Comparison of ENCODE assay signal across 20 cellular contexts in the genomic region with DNA sequence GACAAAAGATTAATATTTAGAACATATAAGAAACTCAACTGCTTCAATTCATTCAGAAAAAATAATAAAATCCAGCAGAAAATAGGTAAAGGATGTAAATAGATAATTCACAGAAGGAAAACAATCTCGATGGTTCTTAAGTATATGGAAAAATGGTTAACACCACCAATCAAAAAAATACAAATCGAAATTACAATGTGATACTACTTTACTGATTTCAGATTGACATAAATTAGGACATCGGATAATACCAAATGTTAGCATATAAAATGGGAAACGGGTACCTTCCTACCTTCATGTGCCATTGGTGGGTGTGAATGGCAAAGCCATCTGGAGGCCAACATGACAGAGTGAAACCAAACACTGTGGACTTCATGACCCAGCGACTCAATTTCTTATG. TPM values are rescaled to one million over a fixed set of nuclear protein-coding genes. Genes with fewer than 3 reads are reported as not detected.
A peak's percentile ranks its signal among the peaks of the same experiment; 100 is the strongest.
DNase-seq lines count a peak whose midpoint lies in the region; ATAC-seq and TF ChIP-seq lines count a peak whose summit lies in the region.
"Had no signal": no experiment of that assay in that cellular context is flagged by ENCODE, and none has a peak within 500 bp of the region (broad histone marks: within the 10 kb centered on the region; RNA-seq: fewer than 3 reads in every experiment).

No MANE protein-coding gene starts in this region.

- no peaks in the 10 kb centered on the region for H3K27me3 ChIP-seq in Caco-2 (replicated peaks; ENCODE audit: control insufficient read depth, insufficient read depth, low read length)
- H3K27me3 ChIP-seq: foreskin keratinocyte had no signal

- POLR2A ChIA-PET in activated CD4-positive, alpha-beta T cell treated with anti-CD3 and anti-CD28 coated beads for 36 hours (lab: Charles Lee): no interaction called here
- POLR2A ChIA-PET in Caco-2 (lab: Charles Lee): no interaction called here

- no peak overlapping the region for H3K27ac Mint-ChIP-seq in activated CD4-positive, alpha-beta T cell treated with anti-CD3 and anti-CD28 coated beads for 36 hours
- H3K27ac Mint-ChIP-seq in Caco-2 (ENCODE audit: unreplicated experiment) (no peak overlapping the region), natural killer cell (peak overlapping the region; percentile 53 to 62)
- no peak overlapping the region for H3K27ac Mint-ChIP-seq in activated T-helper 1 cell treated with anti-CD3 and anti-CD28 coated beads, Interleukin-12 subunit alpha, Interleukin-12 subunit beta, Interleukin-2, Interleukin-4 antibody, amounts not matched to agents 30 ng/mL and 10 ng/mL and 1 ng/mL, durations not matched to agents 14 hours and 24 hours and 36 hours
- H3K27ac Mint-ChIP-seq: dendritic cell treated with granulocyte-macrophage colony-stimulating factor and Interleukin-4, amounts not matched to agents 40 ng/mL and 50 ng/mL, for 4 days; stimulated activated naive CD8-positive, alpha-beta T cell treated with anti-CD3 and anti-CD28 coated beads, Interleukin-15, Interleukin-2, amounts not matched to agents 100 ng/mL and 50 ng/mL, for 24 hours had no signal

- peaks cover 5% of the 10 kb centered on the region for H3K27me3 Mint-ChIP-seq in activated CD4-positive, alpha-beta T cell treated with anti-CD3 and anti-CD28 coated beads for 36 hours
- H3K27me3 Mint-ChIP-seq in Caco-2 (ENCODE audit: insufficient read depth, unreplicated experiment) (peaks cover 20% of the 10 kb centered on the region), natural killer cell (ENCODE audit: low read depth in 2 of 2) (peaks cover 24 to 33% of the 10 kb centered on the region in 2 donors)
- H3K27me3 Mint-ChIP-seq in activated T-helper 1 cell treated with anti-CD3 and anti-CD28 coated beads, Interleukin-12 subunit alpha, Interleukin-12 subunit beta, Interleukin-2, Interleukin-4 antibody, amounts not matched to agents 30 ng/mL and 10 ng/mL and 1 ng/mL, durations not matched to agents 14 hours and 24 hours and 36 hours (ENCODE audit: insufficient read depth): peaks cover 46% of the 10 kb centered on the region

- no peak for TF ChIP-seq CTCF in Caco-2 (IDR thresholded peaks at IDR 0.05; ENCODE audit: insufficient read depth in 1 of 2, low read depth in 1 of 2, low read length in 1 of 2, severe bottlenecking in 1 of 2, unreplicated experiment in 1 of 2)
- TF ChIP-seq CTCF in natural killer cell (IDR thresholded peaks at IDR 0.05): no peak

- peak overlapping the region; percentile 78 for H3K4me3 Mint-ChIP-seq in activated CD4-positive, alpha-beta T cell treated with anti-CD3 and anti-CD28 coated beads for 36 hours
- H3K4me3 Mint-ChIP-seq in Caco-2 (ENCODE audit: unreplicated experiment) (peak overlapping the region; percentile 69), natural killer cell (peak overlapping the region; percentile 88)
- peak overlapping the region; percentile 82 for H3K4me3 Mint-ChIP-seq in activated T-helper 1 cell treated with anti-CD3 and anti-CD28 coated beads, Interleukin-12 subunit alpha, Interleukin-12 subunit beta, Interleukin-2, Interleukin-4 antibody, amounts not matched to agents 30 ng/mL and 10 ng/mL and 1 ng/mL, durations not matched to agents 14 hours and 24 hours and 36 hours

- no peak overlapping the region for H3K4me3 ChIP-seq in Caco-2 (ENCODE audit: low read depth, low read length)

- 0 out of 2 replicates have a peak, but pooled peaks cover 4% of the 10 kb centered on the region for H3K4me1 ChIP-seq in Caco-2

- DNase-seq in activated CD4-positive, alpha-beta T cell treated with anti-CD3 and anti-CD28 coated beads for 36 hours: no peak
- no peak for DNase-seq in activated CD4-positive, alpha-beta T cell treated with anti-CD3 and anti-CD28 coated beads for 1 hour
- DNase-seq in Caco-2: no peak
- DNase-seq in activated T-helper 1 cell treated with anti-CD3 and anti-CD28 coated beads, Interleukin-12 subunit alpha, Interleukin-12 subunit beta, Interleukin-2, Interleukin-4 antibody, amounts not matched to agents 30 ng/mL and 10 ng/mL and 1 ng/mL, durations not matched to agents 14 hours and 24 hours and 36 hours (ENCODE audit: low spot score): no peak
- no peak for DNase-seq in natural killer cell
- no peak for DNase-seq in HT-29 (ENCODE audit: low spot score)
- DNase-seq: activated naive CD4-positive, alpha-beta T cell treated with anti-CD3 and anti-CD28 coated beads for 36 hours; EL; foreskin keratinocyte; H7; NCI-H187 treated with DMSO at 0.1 percent for 48 hours; nucleus accumbens; right cardiac atrium; Right ventricle myocardium superior; transverse colon had no signal

- peaks cover 29% of the 10 kb centered on the region for H3K4me1 Mint-ChIP-seq in activated CD4-positive, alpha-beta T cell treated with anti-CD3 and anti-CD28 coated beads for 36 hours
- H3K4me1 Mint-ChIP-seq in Caco-2 (ENCODE audit: low read depth, unreplicated experiment): no peaks in the 10 kb centered on the region
- peaks cover 22% of the 10 kb centered on the region for H3K4me1 Mint-ChIP-seq in activated T-helper 1 cell treated with anti-CD3 and anti-CD28 coated beads, Interleukin-12 subunit alpha, Interleukin-12 subunit beta, Interleukin-2, Interleukin-4 antibody, amounts not matched to agents 30 ng/mL and 10 ng/mL and 1 ng/mL, durations not matched to agents 14 hours and 24 hours and 36 hours (ENCODE audit: low read depth)
- peaks cover 19 to 20% of the 10 kb centered on the region in 2 donors for H3K4me1 Mint-ChIP-seq in natural killer cell

- no TSS peak for BruUV-seq in Caco-2 (replicated peaks; lab: Mats Ljungman, UMichigan)

- CTCF ChIA-PET in activated CD4-positive, alpha-beta T cell treated with anti-CD3 and anti-CD28 coated beads for 36 hours (lab: Charles Lee): no interaction called here
- CTCF ChIA-PET in Caco-2 (lab: Charles Lee): no interaction called here

- no peak for ATAC-seq in activated CD4-positive, alpha-beta T cell treated with anti-CD3 and anti-CD28 coated beads for 36 hours
- no peak for ATAC-seq in natural killer cell
- ATAC-seq in HG02588 (IDR thresholded peaks at IDR 0.05; ENCODE audit: unreplicated experiment): no peak
- ATAC-seq in GM19463 (IDR thresholded peaks at IDR 0.05; ENCODE audit: unreplicated experiment): no peak
- ATAC-seq: foreskin keratinocyte, right cardiac atrium had no signal

- no peaks in the 10 kb centered on the region for H3K9me3 ChIP-seq in Caco-2
- H3K9me3 ChIP-seq: transverse colon had no signal

- H3K36me3 ChIP-seq in Caco-2 (ENCODE audit: control insufficient read depth, insufficient read depth, low read length): no peaks in the 10 kb centered on the region
- H3K36me3 ChIP-seq: transverse colon had no signal

- peaks cover 6% of the 10 kb centered on the region for H3K36me3 Mint-ChIP-seq in activated CD4-positive, alpha-beta T cell treated with anti-CD3 and anti-CD28 coated beads for 36 hours (ENCODE audit: low read depth)
- no peaks in the 10 kb centered on the region for H3K36me3 Mint-ChIP-seq in Caco-2 (ENCODE audit: insufficient read depth, unreplicated experiment)
- peaks cover 2% of the 10 kb centered on the region for H3K36me3 Mint-ChIP-seq in activated T-helper 1 cell treated with anti-CD3 and anti-CD28 coated beads, Interleukin-12 subunit alpha, Interleukin-12 subunit beta, Interleukin-2, Interleukin-4 antibody, amounts not matched to agents 30 ng/mL and 10 ng/mL and 1 ng/mL, durations not matched to agents 14 hours and 24 hours and 36 hours (ENCODE audit: low read depth)
- H3K36me3 Mint-ChIP-seq in natural killer cell: no peaks in the 10 kb centered on the region

- no peaks in the 10 kb centered on the region for H3K9me3 Mint-ChIP-seq in activated CD4-positive, alpha-beta T cell treated with anti-CD3 and anti-CD28 coated beads for 36 hours (ENCODE audit: low read depth)
- H3K9me3 Mint-ChIP-seq in Caco-2 (ENCODE audit: unreplicated experiment) (no peaks in the 10 kb centered on the region), natural killer cell (no peaks in the 10 kb centered on the region)
- H3K9me3 Mint-ChIP-seq in activated T-helper 1 cell treated with anti-CD3 and anti-CD28 coated beads, Interleukin-12 subunit alpha, Interleukin-12 subunit beta, Interleukin-2, Interleukin-4 antibody, amounts not matched to agents 30 ng/mL and 10 ng/mL and 1 ng/mL, durations not matched to agents 14 hours and 24 hours and 36 hours: no peaks in the 10 kb centered on the region
- H3K9me3 Mint-ChIP-seq: activated naive CD4-positive, alpha-beta T cell treated with anti-CD3 and anti-CD28 coated beads for 36 hours; dendritic cell treated with granulocyte-macrophage colony-stimulating factor and Interleukin-4, amounts not matched to agents 40 ng/mL and 50 ng/mL, for 4 days; stimulated activated naive CD8-positive, alpha-beta T cell treated with anti-CD3 and anti-CD28 coated beads, Interleukin-15, Interleukin-2, amounts not matched to agents 100 ng/mL and 50 ng/mL, for 24 hours had no signal

- intact Hi-C loops in activated CD4-positive, alpha-beta T cell treated with anti-CD3 and anti-CD28 coated beads for 36 hours (cut with DNase I, micrococcal nuclease): loop anchor here (2.0 to 10.0 kb wide), 4 partner anchors 36 to 1092 kb away; a partner anchor contains a TSS
- intact Hi-C loops in Caco-2 (cut with micrococcal nuclease; ENCODE audit: unreplicated experiment) (no loop called here), natural killer cell (cut with micrococcal nuclease) (no loop called here)
- intact Hi-C loops in activated T-helper 1 cell treated with anti-CD3 and anti-CD28 coated beads, Interleukin-12 subunit alpha, Interleukin-12 subunit beta, Interleukin-2, Interleukin-4 antibody, amounts not matched to agents 30 ng/mL and 10 ng/mL and 1 ng/mL, durations not matched to agents 14 hours and 24 hours and 36 hours (cut with micrococcal nuclease): loop anchor here (10.0 kb wide), 1 partner anchor 222 kb away; no protein-coding TSS in a partner anchor

RNA-seq across cellular contexts. Expression of a gene that starts 1.6 kb away (rescaled TPM):
- 10 to 100 TPM; 21.4 TPM for total RNA-seq in activated CD4-positive, alpha-beta T cell treated with anti-CD3 and anti-CD28 coated beads for 36 hours
- 0.20 and 0.21 TPM in 2 replicates for total RNA-seq in Caco-2 (2022)
- total RNA-seq in activated T-helper 1 cell treated with anti-CD3 and anti-CD28 coated beads, Interleukin-12 subunit alpha, Interleukin-12 subunit beta, Interleukin-2, Interleukin-4 antibody, amounts not matched to agents 30 ng/mL and 10 ng/mL and 1 ng/mL, durations not matched to agents 14 hours and 24 hours and 36 hours: 2.2 and 2.4 TPM in 2 replicates
- under 1 TPM in 2 of 3 donors, not detected in 1; 0.52 to 0.58 TPM for total RNA-seq in natural killer cell
- 0.03 and 0.94 TPM in 2 replicates for total RNA-seq in HT-29 (2014; rRNA removed; shearing (Covaris generic))
- total RNA-seq: endothelial cell of umbilical vein, Right ventricle myocardium superior, transverse colon had no signal

RNA-seq across cellular contexts. Expression of a gene that starts 43.1 kb away (rescaled TPM):
- total RNA-seq in activated CD4-positive, alpha-beta T cell treated with anti-CD3 and anti-CD28 coated beads for 36 hours: 10 to 100 TPM; 57.3 to 66.9 TPM
- total RNA-seq in Caco-2 (2022) (3.4 and 4.7 TPM in 2 replicates), natural killer cell (10 to 100 TPM; 36.3 to 55.1 (median 39.8) TPM)
- total RNA-seq in activated T-helper 1 cell treated with anti-CD3 and anti-CD28 coated beads, Interleukin-12 subunit alpha, Interleukin-12 subunit beta, Interleukin-2, Interleukin-4 antibody, amounts not matched to agents 30 ng/mL and 10 ng/mL and 1 ng/mL, durations not matched to agents 14 hours and 24 hours and 36 hours: 33.5 and 36.1 TPM in 2 replicates
- total RNA-seq in HT-29 (2014; rRNA removed; shearing (Covaris generic)): 52.3 and 56.9 TPM in 2 replicates

Comparison
In these comparisons a context has a peak if more than half of its experiments do, and no peak if none do; other contexts are left out.
1. H3K27ac Mint-ChIP-seq: peak in natural killer cell (2 of 2); none in activated CD4-positive, alpha-beta T cell treated with anti-CD3 and anti-CD28 coated beads for 36 hours (single experiment), Caco-2 (single experiment) and activated T-helper 1 cell treated with anti-CD3 and anti-CD28 coated beads, Interleukin-12 subunit alpha, Interleukin-12 subunit beta, Interleukin-2, Interleukin-4 antibody, amounts not matched to agents 30 ng/mL and 10 ng/mL and 1 ng/mL, durations not matched to agents 14 hours and 24 hours and 36 hours (single experiment).
2. intact Hi-C loops: an anchor here in activated CD4-positive, alpha-beta T cell treated with anti-CD3 and anti-CD28 coated beads for 36 hours (2.0 to 10.0 kb wide) and activated T-helper 1 cell treated with anti-CD3 and anti-CD28 coated beads, Interleukin-12 subunit alpha, Interleukin-12 subunit beta, Interleukin-2, Interleukin-4 antibody, amounts not matched to agents 30 ng/mL and 10 ng/mL and 1 ng/mL, durations not matched to agents 14 hours and 24 hours and 36 hours (10.0 kb wide); none called in Caco-2 and natural killer cell.
3. Peak in every context shown above with its lines, with median percentiles within 50 percentile points of each other: H3K4me3 Mint-ChIP-seq.